In the genomic region with DNA sequence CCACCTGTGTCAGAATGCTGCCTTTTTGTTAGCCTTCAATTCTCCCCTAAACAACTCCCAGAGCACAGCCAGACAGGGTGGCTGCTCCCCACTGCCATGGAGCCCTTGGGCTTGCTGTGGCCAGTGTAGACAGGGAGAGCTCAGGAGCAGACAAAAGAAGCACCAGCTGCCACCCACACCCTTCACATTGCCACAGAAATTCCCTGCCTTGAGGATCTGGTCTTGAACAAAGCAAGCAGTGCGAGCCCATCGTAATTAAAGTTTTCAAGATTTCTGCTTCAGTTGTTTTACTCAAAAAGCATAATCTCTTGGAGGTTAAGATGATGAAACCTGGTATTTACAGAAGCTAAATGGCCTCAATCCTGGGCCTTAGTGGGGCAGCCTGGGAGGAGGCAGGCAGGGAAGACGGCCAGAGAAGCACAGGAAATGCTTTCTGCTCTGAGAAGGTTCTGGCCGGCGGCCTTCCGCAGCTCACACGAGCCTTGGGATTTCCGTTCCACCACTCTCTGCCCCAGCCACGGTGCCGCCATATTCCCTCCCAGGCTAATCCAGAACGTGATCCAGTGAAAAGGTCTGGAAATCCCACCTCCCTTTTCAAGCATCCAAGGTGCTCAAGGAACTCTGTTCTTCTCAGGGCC, we compare ENCODE assay signal across 16 cellular contexts.
DNase-seq lines count a peak whose midpoint lies in the region; FAIRE-seq and TF ChIP-seq lines count a peak whose summit lies in the region.
"Had no signal": no experiment of that assay in that cellular context is flagged by ENCODE, and none has a peak within 500 bp of the region (broad histone marks: within the 10 kb centered on the region; RNA-seq: fewer than 3 reads in every experiment).

No MANE protein-coding gene starts in this region.

- no peak overlapping the region for H3K4me3 ChIP-seq in esophagus muscularis mucosa
- H3K4me3 ChIP-seq: BLaER1 treated with 17β-estradiol and CSF1 and Interleukin-3, amounts not matched to agents 10 nM and 100 nM had no signal

- peaks cover 15% of the 10 kb centered on the region for H3K9me3 Mint-ChIP-seq in activated CD4-positive, alpha-beta T cell treated with anti-CD3 and anti-CD28 coated beads, Interleukin-2, amount 10 ng/mL, durations not matched to agents 24 days and 14 days
- peaks cover 2 to 9% (median 6%) of the 10 kb centered on the region in 7 donors for H3K9me3 Mint-ChIP-seq in CD14-positive monocyte
- H3K9me3 Mint-ChIP-seq: CD4-positive, alpha-beta T cell had no signal

- H3K27ac Mint-ChIP-seq in activated CD4-positive, alpha-beta T cell treated with anti-CD3 and anti-CD28 coated beads, Interleukin-2, amount 10 ng/mL, durations not matched to agents 24 days and 14 days, result peak overlapping the region; percentile 31
- H3K27ac Mint-ChIP-seq in CD14-positive monocyte, result no peak overlapping the region
- H3K27ac Mint-ChIP-seq: CD4-positive, alpha-beta T cell; HFFc6 had no signal

- H3K36me3 ChIP-seq in esophagus muscularis mucosa, result no peaks in the 10 kb centered on the region
- H3K36me3 ChIP-seq: BLaER1 treated with 17β-estradiol and CSF1 and Interleukin-3, amounts not matched to agents 10 nM and 100 nM had no signal

- WGBS in esophagus muscularis mucosa, result 74% methylated on average over 11 of the region's 11 CpGs

- peaks cover 2% of the 10 kb centered on the region for H3K27me3 Mint-ChIP-seq in activated CD4-positive, alpha-beta T cell treated with anti-CD3 and anti-CD28 coated beads, Interleukin-2, amount 10 ng/mL, durations not matched to agents 24 days and 14 days
- peaks cover 0 to 4% (median 2%) of the 10 kb centered on the region in 3 donors for H3K27me3 Mint-ChIP-seq in CD14-positive monocyte (ENCODE audit: low read depth in 3 of 3)
- H3K27me3 Mint-ChIP-seq: CD4-positive, alpha-beta T cell had no signal

- intact Hi-C loops in activated CD4-positive, alpha-beta T cell treated with anti-CD3 and anti-CD28 coated beads, Interleukin-2, amount 10 ng/mL, durations not matched to agents 24 days and 14 days (cut with micrococcal nuclease), result no loop called here
- intact Hi-C loops in esophagus muscularis mucosa (cut with DNase I) (no loop called here), posterior vena cava (cut with DNase I) (no loop called here), CD14-positive monocyte (cut with micrococcal nuclease) (no loop called here)

- no peak for DNase-seq in activated CD4-positive, alpha-beta T cell treated with anti-CD3 and anti-CD28 coated beads, Interleukin-2, amount 10 ng/mL, durations not matched to agents 24 days and 14 days
- DNase-seq in activated CD4-positive, alpha-beta T cell treated with anti-CD3 and anti-CD28 coated beads, Interleukin-2, amount 50 U/mL, for 1 hour, result no peak
- peak; percentile 75 for DNase-seq in esophagus muscularis mucosa (ENCODE audit: extremely low spot score)
- DNase-seq in posterior vena cava (ENCODE audit: low spot score), result peak; percentile 81
- no peak for DNase-seq in urothelium cell line (ENCODE audit: low spot score)
- DNase-seq in CD14-positive monocyte (ENCODE audit: low spot score), result no peak
- DNase-seq in NOMO-1 treated with dmso at 0.1 percent for 144 hours (lab: John Stamatoyannopoulos, UW; ENCODE audit: unreplicated experiment), result no peak
- DNase-seq: ACHN; Calu3; CD4-positive, alpha-beta T cell; DMS 273 treated with DMSO at 0.1 percent for 48 hours; GDM1; HCEC 1CT; HFFc6 had no signal

- no peak overlapping the region for H3K4me3 Mint-ChIP-seq in activated CD4-positive, alpha-beta T cell treated with anti-CD3 and anti-CD28 coated beads, Interleukin-2, amount 10 ng/mL, durations not matched to agents 24 days and 14 days
- no peak overlapping the region for H3K4me3 Mint-ChIP-seq in CD14-positive monocyte
- H3K4me3 Mint-ChIP-seq: CD4-positive, alpha-beta T cell; HFFc6 had no signal

- H3K4me1 ChIP-seq in esophagus muscularis mucosa, result no peaks in the 10 kb centered on the region
- H3K4me1 ChIP-seq: BLaER1 treated with 17β-estradiol and CSF1 and Interleukin-3, amounts not matched to agents 10 nM and 100 nM had no signal

- H3K36me3 Mint-ChIP-seq in activated CD4-positive, alpha-beta T cell treated with anti-CD3 and anti-CD28 coated beads, Interleukin-2, amount 10 ng/mL, durations not matched to agents 24 days and 14 days (ENCODE audit: low read depth), result no peaks in the 10 kb centered on the region
- no peaks in the 10 kb centered on the region for H3K36me3 Mint-ChIP-seq in CD14-positive monocyte

- TF ChIP-seq CTCF in esophagus muscularis mucosa (IDR thresholded peaks at IDR 0.05), result no peak
- TF ChIP-seq CTCF in CD14-positive monocyte (IDR thresholded peaks at IDR 0.05), result no peak

- H3K9me3 ChIP-seq in esophagus muscularis mucosa, result no peaks in the 10 kb centered on the region

- no peaks in the 10 kb centered on the region for H3K27me3 ChIP-seq in esophagus muscularis mucosa
- H3K27me3 ChIP-seq: BLaER1 treated with 17β-estradiol and CSF1 and Interleukin-3, amounts not matched to agents 10 nM and 100 nM had no signal

- FAIRE-seq in urothelium cell line (lab: Jason Lieb, UNC), result no peak
- FAIRE-seq: GM12892 had no signal

- TF ChIP-seq EP300 in esophagus muscularis mucosa (IDR thresholded peaks at IDR 0.05), result no peak

- no peak overlapping the region for H3K27ac ChIP-seq in esophagus muscularis mucosa (replicated peaks in 1 of 4)
- H3K27ac ChIP-seq: BLaER1 treated with 17β-estradiol and CSF1 and Interleukin-3, amounts not matched to agents 10 nM and 100 nM had no signal

- TF ChIP-seq POLR2A in esophagus muscularis mucosa (IDR thresholded peaks at IDR 0.05; ENCODE audit: low read depth), result no peak

- no peaks in the 10 kb centered on the region for H3K4me1 Mint-ChIP-seq in activated CD4-positive, alpha-beta T cell treated with anti-CD3 and anti-CD28 coated beads, Interleukin-2, amount 10 ng/mL, durations not matched to agents 24 days and 14 days
- no peaks in the 10 kb centered on the region for H3K4me1 Mint-ChIP-seq in CD14-positive monocyte

Comparison
In these comparisons a context has a peak if more than half of its experiments do, and no peak if none do; other contexts are left out.
1. DNase-seq: peak in esophagus muscularis mucosa (single experiment) and posterior vena cava (single experiment); none in activated CD4-positive, alpha-beta T cell treated with anti-CD3 and anti-CD28 coated beads, Interleukin-2, amount 10 ng/mL, durations not matched to agents 24 days and 14 days (single experiment), activated CD4-positive, alpha-beta T cell treated with anti-CD3 and anti-CD28 coated beads, Interleukin-2, amount 50 U/mL, for 1 hour (single experiment), urothelium cell line (single experiment), CD14-positive monocyte (single experiment) and NOMO-1 treated with dmso at 0.1 percent for 144 hours (single experiment).